In genomic region chr2:75055307-75055819, GRCh38 we compare ENCODE assay signal across 1 cellular context.
TF ChIP-seq lines count a peak whose summit lies in the region.

No MANE protein-coding gene starts in this region.

TF ChIP-seq in GM23338, 12 proteins besides CTCF, POLR2A, EP300 and RAD21 (continued from another document):
- TF ChIP-seq REST (IDR thresholded peaks at IDR 0.05; ENCODE audit: unreplicated experiment): no peak
- TF ChIP-seq ZNF331 (CRISPR knock-in tag; IDR thresholded peaks at IDR 0.05; ENCODE audit: low read depth): no peak
- TF ChIP-seq ZNF462 (CRISPR knock-in tag; IDR thresholded peaks at IDR 0.05): no peak
- TF ChIP-seq JUNB (IDR thresholded peaks at IDR 0.05; ENCODE audit: unreplicated experiment): no peak
- TF ChIP-seq ZNF114 (CRISPR knock-in tag; IDR thresholded peaks at IDR 0.05): no peak
- TF ChIP-seq NANOG (IDR thresholded peaks at IDR 0.05; ENCODE audit: borderline replicate concordance): no peak
